10 cellular contexts compared by ENCODE assay signal in the genomic region with DNA sequence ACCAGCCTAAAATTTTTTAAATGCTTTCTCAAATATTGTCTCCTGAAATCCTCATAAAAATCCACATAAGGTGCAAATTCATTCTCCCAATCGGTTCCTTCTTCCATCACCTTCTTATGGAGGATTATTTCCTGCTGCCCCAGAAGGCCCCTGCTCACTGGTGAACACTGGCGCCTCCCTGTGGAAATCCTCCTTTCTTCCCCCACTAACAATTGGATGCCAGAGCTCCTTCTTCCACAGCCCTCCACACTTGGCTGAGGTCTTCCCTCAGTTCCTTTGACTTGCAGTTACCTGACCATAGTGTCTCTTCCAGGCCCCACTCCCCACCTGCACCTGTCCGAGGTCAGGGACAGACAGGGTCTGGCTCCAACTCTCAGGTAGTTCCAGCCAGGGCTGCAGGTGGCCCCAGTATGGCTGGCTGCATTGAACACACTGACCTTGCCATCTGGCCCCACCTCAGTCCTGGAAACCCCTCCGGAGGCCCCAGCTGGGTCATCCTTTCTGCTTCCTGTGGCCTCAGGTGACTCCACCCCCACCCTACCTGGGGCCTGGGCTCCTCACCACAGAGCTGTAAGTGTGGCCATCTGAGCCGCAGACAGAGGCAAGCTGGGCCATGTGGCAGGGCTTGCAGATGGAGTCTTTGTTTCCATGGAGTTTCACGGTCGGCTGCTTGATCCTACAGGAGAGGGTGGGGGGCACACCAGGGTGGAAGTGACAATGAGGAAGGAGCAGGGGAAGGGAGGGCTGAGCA. TPM values are rescaled to one million over a fixed set of nuclear protein-coding genes. Genes with fewer than 3 reads are reported as not detected.
DNase-seq lines count a peak whose midpoint lies in the region; ATAC-seq, FAIRE-seq and TF ChIP-seq lines count a peak whose summit lies in the region.
"Had no signal": no experiment of that assay in that cellular context is flagged by ENCODE, and none has a peak within 500 bp of the region (broad histone marks: within the 10 kb centered on the region; RNA-seq: fewer than 3 reads in every experiment).

No MANE protein-coding gene starts in this region.

- H3K4me1 ChIP-seq in CD4-positive, CD25-positive, alpha-beta regulatory T cell (ENCODE audit: control insufficient read depth, insufficient read depth, low read length, poor library complexity, severe bottlenecking), result peaks cover 20% of the 10 kb centered on the region
- H3K4me1 ChIP-seq in PC-9 (replicated peaks; ENCODE audit: insufficient read depth), result peaks cover 8% of the 10 kb centered on the region; the same call in 1 of the 2 replicates
- H3K4me1 ChIP-seq in hepatocyte (ENCODE audit: insufficient read depth), result no peaks in the 10 kb centered on the region

- peaks cover 0 to 55% (median 12%) of the 10 kb centered on the region in 4 donors for H3K4me1 Mint-ChIP-seq in CD4-positive, CD25-positive, alpha-beta regulatory T cell
- peaks cover 4 to 20% of the 10 kb centered on the region in 2 donors for H3K4me1 Mint-ChIP-seq in immature natural killer cell

- BruUV-seq in PC-9 (replicated peaks; lab: Mats Ljungman, UMichigan), result no TSS peak

- H3K36me3 ChIP-seq in CD4-positive, CD25-positive, alpha-beta regulatory T cell (ENCODE audit: control insufficient read depth, insufficient read depth, low read length), result peaks cover 96% of the 10 kb centered on the region
- H3K36me3 ChIP-seq in PC-9 (ENCODE audit: low read depth), result no peaks in the 10 kb centered on the region
- no peaks in the 10 kb centered on the region for H3K36me3 ChIP-seq in hepatocyte (replicated peaks; ENCODE audit: insufficient read depth, low read depth)

- H4K20me1 ChIP-seq in PC-9 (ENCODE audit: insufficient read depth), result no peaks in the 10 kb centered on the region
- H4K20me1 ChIP-seq in hepatocyte (ENCODE audit: insufficient read depth, poor library complexity, severe bottlenecking), result no peaks in the 10 kb centered on the region

- H3K79me2 ChIP-seq in PC-9 (ENCODE audit: low read depth) (no peaks in the 10 kb centered on the region), hepatocyte (no peaks in the 10 kb centered on the region)

- intact Hi-C loops in PC-9 (cut with micrococcal nuclease; ENCODE audit: unreplicated experiment), result no loop called here

- H3K4me3 ChIP-seq in CD4-positive, CD25-positive, alpha-beta regulatory T cell (ENCODE audit: low read depth, low read length), result no peak overlapping the region
- H3K4me3 ChIP-seq in PC-9 (no peak overlapping the region), hepatocyte (no peak overlapping the region)
- H3K4me3 ChIP-seq: SK-N-MC had no signal

- no peaks in the 10 kb centered on the region for H3K9me3 Mint-ChIP-seq in CD4-positive, CD25-positive, alpha-beta regulatory T cell
- H3K9me3 Mint-ChIP-seq in immature natural killer cell, result no peaks in the 10 kb centered on the region

- H3K4me2 ChIP-seq in PC-9, result no peak overlapping the region
- H3K4me2 ChIP-seq in hepatocyte, result no peak overlapping the region

- peak overlapping the region; percentile 52 to 85 (median 74) for H3K27ac Mint-ChIP-seq in CD4-positive, CD25-positive, alpha-beta regulatory T cell
- H3K27ac Mint-ChIP-seq in immature natural killer cell, result peak overlapping the region in 3 of 6 donors; percentile 8 to 88 (median 70)

- WGBS in hepatocyte (ENCODE audit: low lambda C conversion rate, missing lambda C conversion rate), result 86% methylated on average over 7 of the region's 7 CpGs

- H3K9me3 ChIP-seq in CD4-positive, CD25-positive, alpha-beta regulatory T cell (ENCODE audit: control insufficient read depth in 2 of 2, low read length in 2 of 2), result no peaks in the 10 kb centered on the region
- H3K9me3 ChIP-seq in PC-9 (ENCODE audit: insufficient read depth, low read depth), result no peaks in the 10 kb centered on the region
- H3K9me3 ChIP-seq in hepatocyte (ENCODE audit: low read depth), result no peaks in the 10 kb centered on the region

- ATAC-seq in CD4-positive, CD25-positive, alpha-beta regulatory T cell (ENCODE audit: low read depth in 2 of 2), result no peak
- ATAC-seq in GM19455 (IDR thresholded peaks at IDR 0.05; ENCODE audit: unreplicated experiment), result no peak

- H3K27me3 ChIP-seq in CD4-positive, CD25-positive, alpha-beta regulatory T cell (ENCODE audit: control insufficient read depth, insufficient read depth, low read length), result no peaks in the 10 kb centered on the region
- H3K27me3 ChIP-seq in PC-9 (ENCODE audit: insufficient read depth, low read depth), result no peaks in the 10 kb centered on the region
- H3K27me3 ChIP-seq in hepatocyte, result no peaks in the 10 kb centered on the region

- H3F3A ChIP-seq in PC-9 (ENCODE audit: insufficient read depth, low read depth), result no peaks in the 10 kb centered on the region; the same call in 1 of the 2 replicates

- TF ChIP-seq CTCF in GM12872 (IDR thresholded peaks at IDR 0.05; ENCODE audit: insufficient read depth, low read depth, low read length), result peak; percentile 37; the same call in 1 of the 3 replicates
- TF ChIP-seq CTCF in PC-9 (conservative IDR thresholded peaks at IDR 0.05), result peak; percentile 33; the same call in 1 of the 2 replicates
- TF ChIP-seq CTCF in hepatocyte (IDR thresholded peaks at IDR 0.05; ENCODE audit: poor library complexity), result no peak

- POLR2A ChIA-PET in PC-9 (lab: Charles Lee; ENCODE audit: unreplicated experiment), result no interaction called here

- no peak overlapping the region for H3K27ac ChIP-seq in CD4-positive, CD25-positive, alpha-beta regulatory T cell (ENCODE audit: insufficient read depth, low read length, poor library complexity, severe bottlenecking)
- H3K27ac ChIP-seq in PC-9 (no peak overlapping the region), hepatocyte (no peak overlapping the region)
- H3K27ac ChIP-seq: SK-N-MC had no signal

- H3K36me3 Mint-ChIP-seq in CD4-positive, CD25-positive, alpha-beta regulatory T cell, result peaks cover 45% of the 10 kb centered on the region
- H3K36me3 Mint-ChIP-seq in immature natural killer cell, result peaks cover 9 to 26% (median 15%) of the 10 kb centered on the region in 3 donors

- peak overlapping the region in 3 of 4 donors; percentile 4 to 66 (median 29) for H3K4me3 Mint-ChIP-seq in CD4-positive, CD25-positive, alpha-beta regulatory T cell
- H3K4me3 Mint-ChIP-seq in immature natural killer cell, result no peak overlapping the region

- H3K9me2 ChIP-seq in PC-9 (ENCODE audit: insufficient read depth) (no peaks in the 10 kb centered on the region), hepatocyte (replicated peaks; ENCODE audit: insufficient read depth) (no peaks in the 10 kb centered on the region)

- no peak for DNase-seq in CD4-positive, CD25-positive, alpha-beta regulatory T cell
- DNase-seq in PC-9 (no peak), iPS-NIHi11 (ENCODE audit: low spot score) (peak; percentile 69), immature natural killer cell (no peak), GM19239 (ENCODE audit: insufficient read length, low spot score) (no peak), hepatocyte (ENCODE audit: low spot score) (no peak)

- FAIRE-seq in GM19239 (lab: Jason Lieb, UNC), result no peak
- FAIRE-seq: islet of Langerhans had no signal

- no peaks in the 10 kb centered on the region for H3K27me3 Mint-ChIP-seq in CD4-positive, CD25-positive, alpha-beta regulatory T cell
- peaks cover 10 to 49% (median 32%) of the 10 kb centered on the region in 3 donors for H3K27me3 Mint-ChIP-seq in immature natural killer cell (ENCODE audit: low read depth in 3 of 3)

- H2AFZ ChIP-seq in PC-9, result no peak overlapping the region
- H2AFZ ChIP-seq in hepatocyte, result no peak overlapping the region

- CTCF ChIA-PET in PC-9 (lab: Charles Lee), result interaction anchor here (1.1 kb wide), 1 partner anchor 21 kb away, joined by 5 read pairs; no protein-coding TSS in a partner anchor

RNA-seq across cellular contexts. Expression of a gene that starts 18.4 kb away (rescaled TPM):
- total RNA-seq in CD4-positive, CD25-positive, alpha-beta regulatory T cell, result 683 TPM
- polyA plus RNA-seq in CD4-positive, CD25-positive, alpha-beta regulatory T cell, result 100 to 1,000 TPM; 221 to 321 (median 270) TPM
- total RNA-seq in PC-9 (2021) (4.2 and 5.3 TPM in 2 replicates), hepatocyte (3.0 and 3.2 TPM in 2 replicates)
- polyA plus RNA-seq in immature natural killer cell (10 to 100 TPM; 58.8 to 86.0 (median 69.0) TPM), hepatocyte (3.1 and 5.2 TPM in 2 replicates)

Comparison
In these comparisons a context has a peak if more than half of its experiments do, and no peak if none do; other contexts are left out.
1. H3K4me3 Mint-ChIP-seq: peak in CD4-positive, CD25-positive, alpha-beta regulatory T cell (3 of 4); none in immature natural killer cell (0 of 5).
2. RNA of a gene that starts 18.4 kb away (total RNA-seq): 683 TPM in CD4-positive, CD25-positive, alpha-beta regulatory T cell (single experiment); 4.2 to 5.3 TPM in PC-9 and 3.0 to 3.2 TPM in hepatocyte; every median in the first group is over 100 times any median in the second.